1 cellular context compared by ENCODE assay signal in genomic region chr1:229199261-229199850, GRCh38.
TF ChIP-seq lines count a peak whose summit lies in the region.

No MANE protein-coding gene starts in this region.

TF ChIP-seq in GM12878, 131 proteins besides CTCF, POLR2A, EP300 and RAD21 (continued from another document):
- TF ChIP-seq BCL3 (IDR thresholded peaks at IDR 0.05; ENCODE audit: borderline replicate concordance, insufficient read depth, low read depth, low read length, poor library complexity, severe bottlenecking) (no peak), NR2C2 (IDR thresholded peaks at IDR 0.05; ENCODE audit: borderline replicate concordance, control insufficient read depth, insufficient read length, low read depth) (no peak), FOS (IDR thresholded peaks at IDR 0.05; ENCODE audit: borderline replicate concordance, extremely low read depth, insufficient read length) (no peak)
